Comparison of ENCODE assay signal across 8 cellular contexts in the genomic region with DNA sequence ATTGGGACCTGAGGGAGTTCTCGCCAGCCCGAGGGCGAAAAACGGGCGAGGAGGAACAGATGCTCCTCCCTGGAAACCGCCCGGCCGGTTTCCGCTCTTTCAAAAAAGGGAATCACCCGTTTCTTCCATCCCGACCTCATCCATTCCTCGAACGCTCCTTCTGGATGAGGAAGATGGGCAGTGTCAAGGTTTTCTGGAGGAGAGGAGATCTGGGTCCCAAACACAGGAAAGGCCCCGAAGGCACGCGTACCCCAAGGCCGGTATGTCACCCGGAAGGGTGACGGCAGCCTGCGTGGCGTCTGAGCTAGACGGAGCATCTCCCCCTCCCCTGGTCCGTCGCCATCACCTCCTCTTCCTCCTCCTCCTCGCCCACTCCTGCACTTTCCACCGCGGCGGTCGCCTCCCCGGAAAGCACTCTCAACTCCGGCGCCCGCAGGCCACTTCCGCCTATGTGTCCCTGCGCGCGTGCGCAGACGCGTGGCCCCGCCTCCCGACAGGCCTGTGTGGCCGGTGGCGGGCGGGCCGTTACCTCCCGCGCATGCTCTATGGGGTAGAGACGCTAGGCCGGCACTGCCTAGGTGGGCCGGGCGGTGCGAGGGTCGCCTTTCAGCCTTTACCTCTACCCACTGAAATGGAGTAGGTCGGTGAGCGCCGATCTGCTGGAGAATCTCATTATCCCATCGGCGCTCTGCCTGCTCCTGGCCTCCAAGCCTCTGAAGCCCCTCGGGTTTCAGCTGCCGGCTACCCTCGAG. TPM values are rescaled to one million over a fixed set of nuclear protein-coding genes. Genes with fewer than 3 reads are reported as not detected.
DNase-seq lines count a peak whose midpoint lies in the region; ATAC-seq and TF ChIP-seq lines count a peak whose summit lies in the region.

Gene SLC35B3 (minus strand): TSS at position 453 of the 752 bp plus-strand sequence.

- H3K4me2 ChIP-seq in Loucy (ENCODE audit: low read depth, low read length, poor library complexity, severe bottlenecking) = peak within 1 kb of the TSS; percentile 84

- DNase-seq in ELF-1 (ENCODE audit: low read depth, low spot score) (peak; percentile 95), H7 (peak; percentile 93), RWPE2 (ENCODE audit: low spot score) (peak; percentile 95), fibroblast of peridontal ligament (ENCODE audit: extremely low read depth) (peak; percentile 89), natural killer cell (peak; percentile 98)
- peak; percentile 98 for DNase-seq in activated T-helper 9 cell treated with anti-CD3 and anti-CD28 coated beads, Interleukin-2, amount 50 U/mL, for 16 hours (ENCODE audit: low read depth)
- DNase-seq in stimulated activated naive CD4-positive, alpha-beta T cell (lab: John Stamatoyannopoulos, UW) = peak; percentile 93 to 98 (median 94)

- H3K9ac ChIP-seq in Loucy (ENCODE audit: low read depth, low read length, poor library complexity, severe bottlenecking) = peak within 1 kb of the TSS; percentile 92

- H3K4me3 ChIP-seq in H7 (ENCODE audit: insufficient read depth, low read depth, low read length) (peak within 1 kb of the TSS; percentile 99), Loucy (ENCODE audit: low read length, poor library complexity, severe bottlenecking) (peak within 1 kb of the TSS; percentile 92), RWPE2 (ENCODE audit: severe bottlenecking) (peak within 1 kb of the TSS; percentile 75)

- H3K36me3 Mint-ChIP-seq in natural killer cell = no peaks in the 10 kb centered on the region

- H3K27ac ChIP-seq in RWPE2 (ENCODE audit: poor library complexity, severe bottlenecking) = peak within 1 kb of the TSS; percentile 66

- H3K4me1 ChIP-seq in Loucy (ENCODE audit: insufficient read depth, low read length, poor library complexity, severe bottlenecking) (peaks cover 24% of the 10 kb centered on the region), RWPE2 (ENCODE audit: insufficient read depth, poor library complexity, severe bottlenecking) (peaks cover 12% of the 10 kb centered on the region)

- H3K27me3 ChIP-seq in H7 (ENCODE audit: control insufficient read depth, insufficient read depth, low read length) = no peaks in the 10 kb centered on the region
- peaks cover 6% of the 10 kb centered on the region for H3K27me3 ChIP-seq in Loucy (ENCODE audit: insufficient read depth, low read length, poor library complexity, severe bottlenecking)
- H3K27me3 ChIP-seq in RWPE2 (ENCODE audit: insufficient read depth, poor library complexity, severe bottlenecking) = no peaks in the 10 kb centered on the region

- H3K9me3 Mint-ChIP-seq in natural killer cell = no peaks in the 10 kb centered on the region

- ATAC-seq in RWPE2 (ENCODE audit: low read depth) = peak; percentile 93
- ATAC-seq in natural killer cell = peak; percentile 93 to 97 (median 94)

- no peak for TF ChIP-seq CTCF in Loucy (conservative IDR thresholded peaks at IDR 0.05; ENCODE audit: low read length)
- TF ChIP-seq CTCF in RWPE2 (IDR thresholded peaks at IDR 0.05; ENCODE audit: poor library complexity, severe bottlenecking) = no peak
- no peak for TF ChIP-seq CTCF in natural killer cell (IDR thresholded peaks at IDR 0.05)

- intact Hi-C loops in natural killer cell (cut with micrococcal nuclease) = no loop called here

- H3K4me1 Mint-ChIP-seq in natural killer cell = peaks cover 34 to 42% of the 10 kb centered on the region in 2 donors

- H3K9me2 ChIP-seq in Loucy (replicated peaks; ENCODE audit: low read depth, low read length) = no peaks in the 10 kb centered on the region

- H3K79me2 ChIP-seq in Loucy (ENCODE audit: insufficient read depth, low read length) = peaks cover 28% of the 10 kb centered on the region

- H3K4me3 Mint-ChIP-seq in natural killer cell = peak within 1 kb of the TSS; percentile 95

- H3F3A ChIP-seq in Loucy (ENCODE audit: low read depth) = no peaks in the 10 kb centered on the region

- H3K27ac Mint-ChIP-seq in natural killer cell = peak within 1 kb of the TSS; percentile 91 to 95

- H2AFZ ChIP-seq in Loucy (ENCODE audit: low read length) = peak within 1 kb of the TSS; percentile 87

- H3K36me3 ChIP-seq in H7 (replicated peaks; ENCODE audit: control insufficient read depth, insufficient read depth, low read length) = no peaks in the 10 kb centered on the region; the same call in 1 of the 2 replicates
- H3K36me3 ChIP-seq in Loucy (ENCODE audit: insufficient read depth, low read length) = no peaks in the 10 kb centered on the region
- 0 out of 2 replicates have a peak, but pooled peaks cover 19% of the 10 kb centered on the region for H3K36me3 ChIP-seq in RWPE2 (ENCODE audit: low read depth)

- H3K27me3 Mint-ChIP-seq in natural killer cell (ENCODE audit: low read depth in 2 of 2) = no peaks in the 10 kb centered on the region

- H3K9me3 ChIP-seq in Loucy (ENCODE audit: insufficient read depth, low read depth, low read length) (no peaks in the 10 kb centered on the region), RWPE2 (ENCODE audit: severe bottlenecking) (no peaks in the 10 kb centered on the region)

- no peaks in the 10 kb centered on the region for H4K20me1 ChIP-seq in Loucy (ENCODE audit: insufficient read depth, low read length, poor library complexity, severe bottlenecking)

RNA-seq across cellular contexts. Expression of gene SLC35B3, which starts in this region (rescaled TPM):
- 7.4 and 8.5 TPM in 2 replicates for total RNA-seq in H7 (2014; rRNA removed; shearing (Covaris generic))
- total RNA-seq in natural killer cell = 1 to 10 TPM; 7.1 to 9.0 (median 7.8) TPM

Comparison
In these comparisons a context has a peak if more than half of its experiments do, and no peak if none do; other contexts are left out.
1. Peak in every context shown above with its lines: DNase-seq, ATAC-seq, H3K4me3 ChIP-seq and H3K27ac ChIP-seq.